ENCODE assay signal across 1 cellular context in the genomic region with DNA sequence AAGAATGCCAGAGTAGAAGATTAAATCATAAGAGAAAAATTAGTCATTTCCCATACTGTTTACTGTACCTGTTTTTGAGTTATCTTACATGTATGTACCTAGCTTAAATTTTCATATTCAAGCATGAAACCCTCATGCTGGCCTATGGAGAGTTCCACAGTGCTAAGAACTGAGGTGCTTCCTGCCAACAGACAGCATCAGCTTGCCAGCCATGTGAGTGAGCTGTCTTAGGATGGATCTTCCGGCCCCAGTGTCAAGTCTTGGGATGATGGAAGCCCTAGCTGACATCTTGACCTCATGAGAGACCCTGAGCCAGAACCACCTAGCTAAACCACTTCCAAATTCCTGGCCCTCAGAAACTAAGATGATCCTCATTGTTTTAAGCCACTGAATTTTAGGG.
TF ChIP-seq lines count a peak whose summit lies in the region.

No MANE protein-coding gene starts in this region.

TF ChIP-seq in SK-N-SH, 30 proteins besides CTCF, POLR2A, EP300 and RAD21 (continued from another document):
- no peak for TF ChIP-seq REST (IDR thresholded peaks at IDR 0.05; ENCODE audit: low read depth, low read length)
- TF ChIP-seq MAX (IDR thresholded peaks at IDR 0.05; ENCODE audit: low read depth) = no peak
- no peak for TF ChIP-seq RFX5 (IDR thresholded peaks at IDR 0.05; ENCODE audit: low read length)
- TF ChIP-seq, protein P1, sequence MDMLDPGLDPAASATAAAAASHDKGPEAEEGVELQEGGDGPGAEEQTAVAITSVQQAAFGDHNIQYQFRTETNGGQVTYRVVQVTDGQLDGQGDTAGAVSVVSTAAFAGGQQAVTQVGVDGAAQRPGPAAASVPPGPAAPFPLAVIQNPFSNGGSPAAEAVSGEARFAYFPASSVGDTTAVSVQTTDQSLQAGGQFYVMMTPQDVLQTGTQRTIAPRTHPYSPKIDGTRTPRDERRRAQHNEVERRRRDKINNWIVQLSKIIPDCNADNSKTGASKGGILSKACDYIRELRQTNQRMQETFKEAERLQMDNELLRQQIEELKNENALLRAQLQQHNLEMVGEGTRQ (IDR thresholded peaks at IDR 0.05; ENCODE audit: borderline replicate concordance, low read depth, low read length) = no peak
- TF ChIP-seq, protein P2, sequence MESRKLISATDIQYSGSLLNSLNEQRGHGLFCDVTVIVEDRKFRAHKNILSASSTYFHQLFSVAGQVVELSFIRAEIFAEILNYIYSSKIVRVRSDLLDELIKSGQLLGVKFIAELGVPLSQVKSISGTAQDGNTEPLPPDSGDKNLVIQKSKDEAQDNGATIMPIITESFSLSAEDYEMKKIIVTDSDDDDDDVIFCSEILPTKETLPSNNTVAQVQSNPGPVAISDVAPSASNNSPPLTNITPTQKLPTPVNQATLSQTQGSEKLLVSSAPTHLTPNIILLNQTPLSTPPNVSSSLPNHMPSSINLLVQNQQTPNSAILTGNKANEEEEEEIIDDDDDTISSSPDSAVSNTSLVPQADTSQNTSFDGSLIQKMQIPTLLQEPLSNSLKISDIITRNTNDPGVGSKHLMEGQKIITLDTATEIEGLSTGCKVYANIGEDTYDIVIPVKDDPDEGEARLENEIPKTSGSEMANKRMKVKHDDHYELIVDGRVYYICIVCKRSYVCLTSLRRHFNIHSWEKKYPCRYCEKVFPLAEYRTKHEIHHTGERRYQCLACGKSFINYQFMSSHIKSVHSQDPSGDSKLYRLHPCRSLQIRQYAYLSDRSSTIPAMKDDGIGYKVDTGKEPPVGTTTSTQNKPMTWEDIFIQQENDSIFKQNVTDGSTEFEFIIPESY (IDR thresholded peaks at IDR 0.05; ENCODE audit: borderline replicate concordance, low read depth) = no peak
